Comparison of ENCODE assay signal across 8 cellular contexts in the genomic region with DNA sequence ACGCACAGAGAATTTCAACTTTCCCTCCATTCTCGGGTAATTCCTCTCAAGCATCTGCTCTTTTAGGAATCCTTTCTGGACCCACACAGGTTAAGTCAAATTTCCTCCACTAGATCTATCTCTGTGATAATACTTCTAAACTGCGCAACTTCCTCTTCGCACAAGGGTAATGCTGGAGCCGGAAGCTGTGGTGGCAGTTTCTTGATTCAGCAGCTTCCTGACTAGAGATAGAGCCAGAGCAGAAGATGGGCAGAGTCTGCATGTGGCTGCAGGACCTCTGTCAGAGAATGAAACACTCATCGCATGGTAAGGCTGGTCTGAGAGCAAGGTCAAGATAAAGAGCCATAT. TPM values are rescaled to one million over a fixed set of nuclear protein-coding genes. Genes with fewer than 3 reads are reported as not detected.
DNase-seq lines count a peak whose midpoint lies in the region; ATAC-seq and TF ChIP-seq lines count a peak whose summit lies in the region.

No MANE protein-coding gene starts in this region.

- ATAC-seq in GM19452 (IDR thresholded peaks at IDR 0.05; ENCODE audit: unreplicated experiment) (peak; percentile 87), HG03521 (IDR thresholded peaks at IDR 0.05; ENCODE audit: unreplicated experiment) (peak; percentile 84), heart right ventricle (peak; percentile 22 to 85 (median 79))

- H3K27me3 ChIP-seq in A673 (replicated peaks; ENCODE audit: insufficient read depth, low read depth, low read length, poor library complexity) (no peaks in the 10 kb centered on the region), heart right ventricle (no peaks in the 10 kb centered on the region)

- no TSS peak for BruUV-seq in A673 (replicated peaks; lab: Mats Ljungman, UMichigan)

- H3K27ac ChIP-seq in A673 (ENCODE audit: low read depth, low read length, poor library complexity, severe bottlenecking): no peak overlapping the region
- H3K27ac ChIP-seq in heart right ventricle: peak overlapping the region in 4 of 10 donors; percentile 14 to 87 (median 36)

- H3K4me3 ChIP-seq in A673 (ENCODE audit: low read depth, low read length, poor library complexity, severe bottlenecking) (no peak overlapping the region), heart right ventricle (peak overlapping the region in 3 of 10 donors; percentile 6 to 39 (median 20))

- TF ChIP-seq CTCF in A673 (conservative IDR thresholded peaks at IDR 0.05; ENCODE audit: low read depth, low read length): no peak
- TF ChIP-seq CTCF in heart right ventricle (IDR thresholded peaks at IDR 0.05): no peak

- 44 to 60% methylated on average over 6 of the region's 6 CpGs for WGBS in heart right ventricle, 2 donors

- H3K4me1 ChIP-seq in A673 (ENCODE audit: insufficient read depth, low read length, poor library complexity, severe bottlenecking) (no peaks in the 10 kb centered on the region), heart right ventricle (peaks cover 0 to 70% (median 0%) of the 10 kb centered on the region in 9 donors)

- H3K36me3 ChIP-seq in A673 (ENCODE audit: insufficient read depth, low read length, poor library complexity, severe bottlenecking): no peaks in the 10 kb centered on the region
- no peaks in the 10 kb centered on the region for H3K36me3 ChIP-seq in heart right ventricle

- intact Hi-C loops in A673 (cut with micrococcal nuclease; ENCODE audit: unreplicated experiment): no loop called here
- intact Hi-C loops in heart right ventricle (cut with DNase I): no loop called here

- no peaks in the 10 kb centered on the region for H3K9me3 ChIP-seq in A673 (ENCODE audit: low read depth, low read length, poor library complexity, severe bottlenecking)
- H3K9me3 ChIP-seq in heart right ventricle: peaks cover 0 to 4% (median 0%) of the 10 kb centered on the region in 11 donors

- POLR2A ChIA-PET in A673 (lab: Charles Lee; ENCODE audit: low non-redundant PET): no interaction called here

- CTCF ChIA-PET in A673 (lab: Charles Lee): no interaction called here

- peak; percentile 71 for DNase-seq in A673 (ENCODE audit: low spot score)
- DNase-seq in activated CD4-positive, alpha-beta T cell treated with anti-CD3 and anti-CD28 coated beads, Interleukin-2, amount 50 U/mL, for 4 hours: peak; percentile 63 to 68
- DNase-seq in heart right ventricle: peak; percentile 29 to 34
- peak; percentile 41 to 63 for DNase-seq in stimulated activated CD8-positive, alpha-beta memory T cell treated with anti-CD3 and anti-CD28 coated beads, Interleukin-2, amount 100 ng/mL, for 48 hours (ENCODE audit: low read depth in 2 of 2)
- no peak for DNase-seq in SW 1271 (lab: John Stamatoyannopoulos, UW)
- DNase-seq in HCEC 1CT: no peak

RNA-seq across cellular contexts. Expression of a gene that starts 11.1 kb away (rescaled TPM):
- total RNA-seq in A673 (2021) (25.5 and 26.6 TPM in 2 replicates), heart right ventricle (10 to 100 TPM in 9 of 10 donors, 1 to 10 TPM in 1; 9.3 to 25.8 (median 11.4) TPM)
- 1 to 10 TPM; 5.4 to 7.8 TPM for polyA plus RNA-seq in heart right ventricle

Comparison
In these comparisons a context has a peak if more than half of its experiments do, and no peak if none do; other contexts are left out.
1. DNase-seq: peak in A673 (single experiment), activated CD4-positive, alpha-beta T cell treated with anti-CD3 and anti-CD28 coated beads, Interleukin-2, amount 50 U/mL, for 4 hours (2 of 2), heart right ventricle (2 of 2) and stimulated activated CD8-positive, alpha-beta memory T cell treated with anti-CD3 and anti-CD28 coated beads, Interleukin-2, amount 100 ng/mL, for 48 hours (2 of 2); none in SW 1271 (0 of 2) and HCEC 1CT (single experiment).
2. Peak in every context shown above with its lines, with median percentiles within 50 percentile points of each other: ATAC-seq.